ENCODE assay signal across 1 cellular context in genomic region chr3:49873623-49874022, GRCh38.
TF ChIP-seq lines count a peak whose summit lies in the region.

No MANE protein-coding gene starts in this region.

TF ChIP-seq in H1, 55 proteins besides CTCF, POLR2A, EP300 and RAD21:
- TF ChIP-seq MAFK (IDR thresholded peaks at IDR 0.05; ENCODE audit: low read depth, low read length) = no peak
- TF ChIP-seq, protein P1, sequence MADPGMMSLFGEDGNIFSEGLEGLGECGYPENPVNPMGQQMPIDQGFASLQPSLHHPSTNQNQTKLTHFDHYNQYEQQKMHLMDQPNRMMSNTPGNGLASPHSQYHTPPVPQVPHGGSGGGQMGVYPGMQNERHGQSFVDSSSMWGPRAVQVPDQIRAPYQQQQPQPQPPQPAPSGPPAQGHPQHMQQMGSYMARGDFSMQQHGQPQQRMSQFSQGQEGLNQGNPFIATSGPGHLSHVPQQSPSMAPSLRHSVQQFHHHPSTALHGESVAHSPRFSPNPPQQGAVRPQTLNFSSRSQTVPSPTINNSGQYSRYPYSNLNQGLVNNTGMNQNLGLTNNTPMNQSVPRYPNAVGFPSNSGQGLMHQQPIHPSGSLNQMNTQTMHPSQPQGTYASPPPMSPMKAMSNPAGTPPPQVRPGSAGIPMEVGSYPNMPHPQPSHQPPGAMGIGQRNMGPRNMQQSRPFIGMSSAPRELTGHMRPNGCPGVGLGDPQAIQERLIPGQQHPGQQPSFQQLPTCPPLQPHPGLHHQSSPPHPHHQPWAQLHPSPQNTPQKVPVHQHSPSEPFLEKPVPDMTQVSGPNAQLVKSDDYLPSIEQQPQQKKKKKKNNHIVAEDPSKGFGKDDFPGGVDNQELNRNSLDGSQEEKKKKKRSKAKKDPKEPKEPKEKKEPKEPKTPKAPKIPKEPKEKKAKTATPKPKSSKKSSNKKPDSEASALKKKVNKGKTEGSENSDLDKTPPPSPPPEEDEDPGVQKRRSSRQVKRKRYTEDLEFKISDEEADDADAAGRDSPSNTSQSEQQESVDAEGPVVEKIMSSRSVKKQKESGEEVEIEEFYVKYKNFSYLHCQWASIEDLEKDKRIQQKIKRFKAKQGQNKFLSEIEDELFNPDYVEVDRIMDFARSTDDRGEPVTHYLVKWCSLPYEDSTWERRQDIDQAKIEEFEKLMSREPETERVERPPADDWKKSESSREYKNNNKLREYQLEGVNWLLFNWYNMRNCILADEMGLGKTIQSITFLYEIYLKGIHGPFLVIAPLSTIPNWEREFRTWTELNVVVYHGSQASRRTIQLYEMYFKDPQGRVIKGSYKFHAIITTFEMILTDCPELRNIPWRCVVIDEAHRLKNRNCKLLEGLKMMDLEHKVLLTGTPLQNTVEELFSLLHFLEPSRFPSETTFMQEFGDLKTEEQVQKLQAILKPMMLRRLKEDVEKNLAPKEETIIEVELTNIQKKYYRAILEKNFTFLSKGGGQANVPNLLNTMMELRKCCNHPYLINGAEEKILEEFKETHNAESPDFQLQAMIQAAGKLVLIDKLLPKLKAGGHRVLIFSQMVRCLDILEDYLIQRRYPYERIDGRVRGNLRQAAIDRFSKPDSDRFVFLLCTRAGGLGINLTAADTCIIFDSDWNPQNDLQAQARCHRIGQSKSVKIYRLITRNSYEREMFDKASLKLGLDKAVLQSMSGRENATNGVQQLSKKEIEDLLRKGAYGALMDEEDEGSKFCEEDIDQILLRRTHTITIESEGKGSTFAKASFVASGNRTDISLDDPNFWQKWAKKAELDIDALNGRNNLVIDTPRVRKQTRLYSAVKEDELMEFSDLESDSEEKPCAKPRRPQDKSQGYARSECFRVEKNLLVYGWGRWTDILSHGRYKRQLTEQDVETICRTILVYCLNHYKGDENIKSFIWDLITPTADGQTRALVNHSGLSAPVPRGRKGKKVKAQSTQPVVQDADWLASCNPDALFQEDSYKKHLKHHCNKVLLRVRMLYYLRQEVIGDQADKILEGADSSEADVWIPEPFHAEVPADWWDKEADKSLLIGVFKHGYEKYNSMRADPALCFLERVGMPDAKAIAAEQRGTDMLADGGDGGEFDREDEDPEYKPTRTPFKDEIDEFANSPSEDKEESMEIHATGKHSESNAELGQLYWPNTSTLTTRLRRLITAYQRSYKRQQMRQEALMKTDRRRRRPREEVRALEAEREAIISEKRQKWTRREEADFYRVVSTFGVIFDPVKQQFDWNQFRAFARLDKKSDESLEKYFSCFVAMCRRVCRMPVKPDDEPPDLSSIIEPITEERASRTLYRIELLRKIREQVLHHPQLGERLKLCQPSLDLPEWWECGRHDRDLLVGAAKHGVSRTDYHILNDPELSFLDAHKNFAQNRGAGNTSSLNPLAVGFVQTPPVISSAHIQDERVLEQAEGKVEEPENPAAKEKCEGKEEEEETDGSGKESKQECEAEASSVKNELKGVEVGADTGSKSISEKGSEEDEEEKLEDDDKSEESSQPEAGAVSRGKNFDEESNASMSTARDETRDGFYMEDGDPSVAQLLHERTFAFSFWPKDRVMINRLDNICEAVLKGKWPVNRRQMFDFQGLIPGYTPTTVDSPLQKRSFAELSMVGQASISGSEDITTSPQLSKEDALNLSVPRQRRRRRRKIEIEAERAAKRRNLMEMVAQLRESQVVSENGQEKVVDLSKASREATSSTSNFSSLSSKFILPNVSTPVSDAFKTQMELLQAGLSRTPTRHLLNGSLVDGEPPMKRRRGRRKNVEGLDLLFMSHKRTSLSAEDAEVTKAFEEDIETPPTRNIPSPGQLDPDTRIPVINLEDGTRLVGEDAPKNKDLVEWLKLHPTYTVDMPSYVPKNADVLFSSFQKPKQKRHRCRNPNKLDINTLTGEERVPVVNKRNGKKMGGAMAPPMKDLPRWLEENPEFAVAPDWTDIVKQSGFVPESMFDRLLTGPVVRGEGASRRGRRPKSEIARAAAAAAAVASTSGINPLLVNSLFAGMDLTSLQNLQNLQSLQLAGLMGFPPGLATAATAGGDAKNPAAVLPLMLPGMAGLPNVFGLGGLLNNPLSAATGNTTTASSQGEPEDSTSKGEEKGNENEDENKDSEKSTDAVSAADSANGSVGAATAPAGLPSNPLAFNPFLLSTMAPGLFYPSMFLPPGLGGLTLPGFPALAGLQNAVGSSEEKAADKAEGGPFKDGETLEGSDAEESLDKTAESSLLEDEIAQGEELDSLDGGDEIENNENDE (IDR thresholded peaks at IDR 0.05; ENCODE audit: insufficient replicate concordance, low read length) = no peak
